ENCODE assay signal across 15 cellular contexts in genomic region chr5:57626703-57627102, GRCh38.
"Had no signal": no experiment of that assay in that cellular context is flagged by ENCODE, and none has a peak within 500 bp of the region (broad histone marks: within the 10 kb centered on the region; RNA-seq: fewer than 3 reads in every experiment).

No MANE protein-coding gene starts in this region.

- DNase-seq: activated CD4-positive, alpha-beta T cell treated with anti-CD3 and anti-CD28 coated beads, Interleukin-2, amount 10 ng/mL, durations not matched to agents 24 days and 14 days; activated CD4-positive, CD25-positive, alpha-beta regulatory T cell; activated CD8-positive, alpha-beta memory T cell treated with anti-CD3 and anti-CD28 coated beads, Interleukin-2, amount 50 U/mL, for 48 hours; activated gamma-delta T cell treated with Interleukin-2 at 50 U/mL for 16 hours; activated T-cell treated with anti-CD3 and anti-CD28 coated beads, Interleukin-2, amount 50 U/mL, for 72 hours; gastrocnemius medialis; left colon; midbrain; sigmoid colon; stimulated activated CD4-positive, alpha-beta T cell treated with anti-CD3 and anti-CD28 coated beads, Interleukin-12 subunit alpha, Interleukin-12 subunit beta, amount 100 ng/mL, for 4 hours had no signal

- FAIRE-seq: colon, endometrium, islet of Langerhans had no signal

- H3K27me3 ChIP-seq: cardiac muscle cell, gastrocnemius medialis, sigmoid colon had no signal

- H3K9me3 ChIP-seq: gastrocnemius medialis, sigmoid colon had no signal

- H3K36me3 ChIP-seq: cardiac muscle cell, gastrocnemius medialis, sigmoid colon had no signal

- H3K27ac ChIP-seq: cardiac muscle cell, gastrocnemius medialis, sigmoid colon had no signal

- H3K4me1 ChIP-seq: sigmoid colon had no signal

- H3K4me3 ChIP-seq: cardiac muscle cell, gastrocnemius medialis, lung, sigmoid colon had no signal
